Comparison of ENCODE assay signal across 20 cellular contexts in genomic region chr17:77923135-77923534, GRCh38.
"Had no signal": no experiment of that assay in that cellular context is flagged by ENCODE, and none has a peak within 500 bp of the region (broad histone marks: within the 10 kb centered on the region; RNA-seq: fewer than 3 reads in every experiment).

No MANE protein-coding gene starts in this region.

- H3K27ac ChIP-seq: coronary artery, gastrocnemius medialis, ovary, testis, tibial nerve, upper lobe of right lung, vagina had no signal

- H3K9me3 Mint-ChIP-seq: naive thymus-derived CD8-positive, alpha-beta T cell; stimulated activated effector memory CD8-positive, alpha-beta T cell treated with anti-CD3 and anti-CD28 coated beads, Interleukin-12 subunit alpha, Interleukin-12 subunit beta, amount 100 ng/mL, for 72 hours; stimulated activated naive CD8-positive, alpha-beta T cell treated with anti-CD3 and anti-CD28 coated beads, Interleukin-15, Interleukin-2, amounts not matched to agents 100 ng/mL and 50 ng/mL, for 24 hours had no signal

- FAIRE-seq: endometrium had no signal

- H3K4me3 Mint-ChIP-seq: stimulated activated effector memory CD8-positive, alpha-beta T cell treated with anti-CD3 and anti-CD28 coated beads, Interleukin-12 subunit alpha, Interleukin-12 subunit beta, amount 100 ng/mL, for 72 hours; stimulated activated naive CD8-positive, alpha-beta T cell treated with anti-CD3 and anti-CD28 coated beads, Interleukin-15, Interleukin-2, amounts not matched to agents 100 ng/mL and 50 ng/mL, for 24 hours had no signal

- H3K36me3 ChIP-seq: gastrocnemius medialis, ovary, tibial nerve, upper lobe of right lung, vagina had no signal

- DNase-seq: effector CD8-positive, alpha-beta T cell; gastrocnemius medialis; left colon; left ventricle myocardium superior; mucosa of descending colon; naive thymus-derived CD8-positive, alpha-beta T cell; nucleus accumbens; ovary; right cardiac atrium; stimulated activated CD4-positive, alpha-beta T cell treated with anti-CD3 and anti-CD28 coated beads, Interleukin-4, amount 100 ng/mL, for 1 hour; stimulated activated CD8-positive, alpha-beta memory T cell treated with anti-CD3 and anti-CD28 coated beads, Interleukin-4, amount 100 ng/mL, for 48 hours; testis; upper lobe of right lung had no signal

- H3K27me3 ChIP-seq: ovary, testis, tibial nerve, vagina had no signal

- H3K4me3 ChIP-seq: coronary artery, gastrocnemius medialis, mucosa of descending colon, ovary, testis, tibial nerve, upper lobe of right lung, vagina had no signal

- ATAC-seq: gastrocnemius medialis; left colon; left ventricle myocardium superior; naive thymus-derived CD8-positive, alpha-beta T cell; right cardiac atrium; stimulated activated effector memory CD8-positive, alpha-beta T cell treated with anti-CD3 and anti-CD28 coated beads, Interleukin-12 subunit alpha, Interleukin-12 subunit beta, amount 100 ng/mL, for 72 hours; upper lobe of right lung had no signal

- H3K36me3 Mint-ChIP-seq: naive thymus-derived CD8-positive, alpha-beta T cell; stimulated activated effector memory CD8-positive, alpha-beta T cell treated with anti-CD3 and anti-CD28 coated beads, Interleukin-12 subunit alpha, Interleukin-12 subunit beta, amount 100 ng/mL, for 72 hours had no signal

- H3K27ac Mint-ChIP-seq: progenitor cell of endocrine pancreas; stimulated activated effector memory CD8-positive, alpha-beta T cell treated with anti-CD3 and anti-CD28 coated beads, Interleukin-12 subunit alpha, Interleukin-12 subunit beta, amount 100 ng/mL, for 72 hours; stimulated activated naive CD8-positive, alpha-beta T cell treated with anti-CD3 and anti-CD28 coated beads, Interleukin-15, Interleukin-2, amounts not matched to agents 100 ng/mL and 50 ng/mL, for 24 hours had no signal

- H3K9me3 ChIP-seq: gastrocnemius medialis, mucosa of descending colon, ovary, testis, upper lobe of right lung, vagina had no signal

- H3K4me1 ChIP-seq: gastrocnemius medialis, testis, upper lobe of right lung, vagina had no signal
